In genomic region chrX:115582871-115583729, GRCh38 we compare ENCODE assay signal across 11 cellular contexts. TPM values are rescaled to one million over a fixed set of nuclear protein-coding genes. Genes with fewer than 3 reads are reported as not detected.
A peak's percentile ranks its signal among the peaks of the same experiment; 100 is the strongest.
DNase-seq lines count a peak whose midpoint lies in the region; ATAC-seq and TF ChIP-seq lines count a peak whose summit lies in the region.
"Had no signal": no experiment of that assay in that cellular context is flagged by ENCODE, and none has a peak within 500 bp of the region (broad histone marks: within the 10 kb centered on the region; RNA-seq: fewer than 3 reads in every experiment).

No MANE protein-coding gene starts in this region.

- no peak overlapping the region for H2AFZ ChIP-seq in IMR-90 (replicated peaks; ENCODE audit: low read length, poor library complexity)

- ATAC-seq in IMR-90 (ENCODE audit: low read depth) (peak; percentile 66), thoracic aorta (ENCODE audit: insufficient number of reproducible peaks, low FRiP score, low read depth) (no peak), GM21381 (IDR thresholded peaks at IDR 0.05; ENCODE audit: unreplicated experiment) (no peak)

- H2BK120ac ChIP-seq in IMR-90 (ENCODE audit: low read depth, low read length) = no peak overlapping the region

- H4K20me1 ChIP-seq in IMR-90 (ENCODE audit: insufficient read depth, low read length) = peaks cover 6% of the 10 kb centered on the region; the same call in 1 of the 2 replicates

- H4K8ac ChIP-seq in IMR-90 (ENCODE audit: low read depth in 2 of 2, low read length in 2 of 2) = no peak overlapping the region

- intact Hi-C loops in IMR-90 (cut with micrococcal nuclease) = loop anchor here (5.0 kb wide), 1 partner anchor 59 kb away; no protein-coding TSS in a partner anchor

- POLR2A ChIA-PET in IMR-90 (lab: Charles Lee; ENCODE audit: unreplicated experiment) = interaction anchor here (0.6 to 0.7 kb wide), 2 partner anchors 33 to 50 kb away, joined by 3 read pairs; no protein-coding TSS in a partner anchor

- H3K23ac ChIP-seq in IMR-90 (ENCODE audit: low read depth, low read length) = no peak overlapping the region

- no peak overlapping the region for H2BK15ac ChIP-seq in IMR-90 (ENCODE audit: low read depth, low read length)

- H2AK9ac ChIP-seq in IMR-90 (replicated peaks; ENCODE audit: low read depth, low read length, poor library complexity) = no peak overlapping the region

- in situ Hi-C loops in IMR-90 (cut with MboI; ENCODE audit: low sequenced_read_pairs) = no loop called here
- in situ Hi-C loops in GM13976 (cut with MboI; ENCODE audit: low sequenced_read_pairs, unreplicated experiment) = no loop called here

- TF ChIP-seq POLR2A in IMR-90 (IDR thresholded peaks at IDR 0.05; ENCODE audit: low read depth, low read length) = no peak

- H3K9me3 ChIP-seq in IMR-90 (ENCODE audit: control insufficient read depth, insufficient read depth, low read length) (no peaks in the 10 kb centered on the region), thoracic aorta (no peaks in the 10 kb centered on the region)

- H3K56ac ChIP-seq in IMR-90 (ENCODE audit: extremely low read depth, insufficient read depth, low read length) = no peak overlapping the region

- TF ChIP-seq RAD21 in IMR-90 (IDR thresholded peaks at IDR 0.05; ENCODE audit: low read length) = no peak

- no peaks in the 10 kb centered on the region for H3K9me1 ChIP-seq in IMR-90 (ENCODE audit: insufficient read depth, low read length)

- no peak overlapping the region for H3K4ac ChIP-seq in IMR-90 (ENCODE audit: low read depth, low read length)

- TF ChIP-seq CTCF in IMR-90 (conservative IDR thresholded peaks at IDR 0.05; ENCODE audit: low read depth, low read length) (no peak), choroid plexus epithelial cell (conservative IDR thresholded peaks at IDR 0.05; ENCODE audit: low read depth, low read length) (no peak), thoracic aorta (IDR thresholded peaks at IDR 0.05) (no peak), GM13976 (IDR thresholded peaks at IDR 0.05; ENCODE audit: borderline replicate concordance, control extremely low read depth, extremely low read depth, insufficient read depth, missing control alignments) (no peak)

- H4K91ac ChIP-seq in IMR-90 (ENCODE audit: insufficient read depth, low read depth, low read length) = no peak overlapping the region

- WGBS in IMR-90 (ENCODE audit: extremely low coverage in 2 of 2, insufficient read length in 1 of 2), 2 experiments = no CpG with 5 or more reads among the region's 8 CpGs

- H3K36me3 ChIP-seq in IMR-90 (ENCODE audit: control insufficient read depth, insufficient read depth, low read length) (peaks cover 2% of the 10 kb centered on the region; the same call in 1 of the 2 replicates), thoracic aorta (no peaks in the 10 kb centered on the region)

- H3K18ac ChIP-seq in IMR-90 (ENCODE audit: low read depth, low read length) = no peak overlapping the region

- dilution Hi-C loops in IMR-90 (cut with HindIII; ENCODE audit: low sequenced_read_pairs, unreplicated experiment) = no loop called here

- H2BK5ac ChIP-seq in IMR-90 (ENCODE audit: low read depth, low read length, poor library complexity, severe bottlenecking) = peak overlapping the region; percentile 74

- H3K4me2 ChIP-seq in IMR-90 (ENCODE audit: low read depth, low read length) = peak overlapping the region; percentile 62
- H3K4me2 ChIP-seq: KMS-11 had no signal

- H3K27me3 ChIP-seq in IMR-90 (ENCODE audit: control insufficient read depth, insufficient read depth, low read length) (peaks cover 3% of the 10 kb centered on the region), thoracic aorta (replicated peaks; ENCODE audit: insufficient read depth) (no peaks in the 10 kb centered on the region)

- H4K5ac ChIP-seq in IMR-90 (ENCODE audit: low read depth, low read length) = no peak overlapping the region

- DNase-seq in IMR-90 (peak; percentile 69), choroid plexus epithelial cell (ENCODE audit: low read depth) (peak; percentile 52), kidney tubule cell (ENCODE audit: low spot score) (peak; percentile 25), thoracic aorta (ENCODE audit: low spot score) (no peak), GM13976 (ENCODE audit: low spot score) (no peak), foreskin melanocyte (no peak)
- DNase-seq in stimulated activated CD4-positive, alpha-beta T cell treated with anti-CD3 and anti-CD28 coated beads, Interleukin-1b, Interleukin-23, amount 100 ng/mL, for 48 hours = no peak
- DNase-seq: activated CD4-positive, alpha-beta T cell treated with anti-CD3 and anti-CD28 coated beads, Interleukin-2, amount 50 U/mL, for 48 hours; midbrain had no signal

- H3K14ac ChIP-seq in IMR-90 (replicated peaks; ENCODE audit: low read depth, low read length) = no peak overlapping the region

- H2BK20ac ChIP-seq in IMR-90 (ENCODE audit: low read depth, low read length) = no peak overlapping the region

- BruUV-seq in IMR-90 (replicated peaks; lab: Mats Ljungman, UMichigan) = no TSS peak

- H2AK5ac ChIP-seq in IMR-90 (ENCODE audit: low read depth, low read length) = no peak overlapping the region

- H3K4me3 ChIP-seq in IMR-90 (ENCODE audit: insufficient read depth, low read depth, low read length) (no peak overlapping the region), choroid plexus epithelial cell (ENCODE audit: low read depth, low read length) (no peak overlapping the region), thoracic aorta (peak overlapping the region; percentile 50)

- CTCF ChIA-PET in IMR-90 (lab: Yijun Ruan, JAX) = interaction anchor here (0.6 to 1.2 kb wide), 3 partner anchors 16 to 60 kb away, joined by 3 to 6 read pairs (median 3); no protein-coding TSS in a partner anchor

- 0 out of 2 replicates have a peak overlapping the region, but pooled peaks have one; percentile 29 for H3K9ac ChIP-seq in IMR-90 (ENCODE audit: low read depth, low read length)
- H3K9ac ChIP-seq: KMS-11 had no signal

- peak overlapping the region; percentile 55 for H3K27ac ChIP-seq in IMR-90 (ENCODE audit: insufficient read depth, low read length)
- H3K27ac ChIP-seq in thoracic aorta = peak overlapping the region; percentile 65 to 79
- H3K27ac ChIP-seq: KMS-11 had no signal

- no peaks in the 10 kb centered on the region for H3K4me1 ChIP-seq in IMR-90 (ENCODE audit: control insufficient read depth, insufficient read depth, low read length)
- peaks cover 5 to 45% of the 10 kb centered on the region in 2 donors for H3K4me1 ChIP-seq in thoracic aorta (ENCODE audit: control insufficient read depth in 1 of 2, low read depth in 2 of 2)

- 0 out of 4 replicates have a peak, but pooled peaks cover 3% of the 10 kb centered on the region in 2 experiments for H3K79me1 ChIP-seq in IMR-90 (ENCODE audit: low read depth in 1 of 2, low read length in 2 of 2)

TF ChIP-seq in IMR-90, 13 proteins besides CTCF, POLR2A, EP300 and RAD21:
- TF ChIP-seq RFX5 (IDR thresholded peaks at IDR 0.05; ENCODE audit: low read depth, low read length) (no peak), FOS (IDR thresholded peaks at IDR 0.05; ENCODE audit: low read depth, low read length) (no peak), CEBPB (IDR thresholded peaks at IDR 0.05; ENCODE audit: low read depth, low read length) (no peak), MAFK (IDR thresholded peaks at IDR 0.05; ENCODE audit: low read depth, low read length) (no peak), RCOR1 (IDR thresholded peaks at IDR 0.05; ENCODE audit: insufficient replicate concordance, low read length) (no peak), MXI1 (IDR thresholded peaks at IDR 0.05; ENCODE audit: borderline replicate concordance, low read depth, low read length) (no peak), BHLHE40 (IDR thresholded peaks at IDR 0.05; ENCODE audit: low read depth, low read length) (no peak), NFE2L2 (IDR thresholded peaks at IDR 0.05; ENCODE audit: low read depth, low read length) (no peak), CHD1 (IDR thresholded peaks at IDR 0.05; ENCODE audit: low read depth, low read length) (no peak), ELK1 (IDR thresholded peaks at IDR 0.05; ENCODE audit: borderline replicate concordance, low read depth, low read length) (no peak)

RNA-seq across cellular contexts. Expression of gene PLS3, which starts 22.1 kb away (rescaled TPM):
- total RNA-seq in IMR-90 (2012; rRNA removed) (252 and 370 TPM in 2 replicates), thoracic aorta (100 to 1,000 TPM; 466 to 474 TPM)
- polyA plus RNA-seq in IMR-90 (2012; rRNA removed) = 123 and 158 TPM in 2 replicates
- 14.7 and 45.1 TPM in 2 replicates for polyA plus RNA-seq in IMR-90 (2012; cell fraction: cytosol; rRNA removed)
- 5.9 and 65.2 TPM in 2 replicates for polyA plus RNA-seq in IMR-90 (2012; cell fraction: nucleus; rRNA removed; ENCODE audit: low replicate concordance)

Comparison
In these comparisons a context has a peak if more than half of its experiments do, and no peak if none do; other contexts are left out.
1. DNase-seq: peak in IMR-90 (single experiment), choroid plexus epithelial cell (single experiment) and kidney tubule cell (single experiment); none in thoracic aorta (single experiment), GM13976 (single experiment), stimulated activated CD4-positive, alpha-beta T cell treated with anti-CD3 and anti-CD28 coated beads, Interleukin-1b, Interleukin-23, amount 100 ng/mL, for 48 hours (single experiment) and foreskin melanocyte (single experiment).